1 cellular context compared by ENCODE assay signal in genomic region chr9:16154570-16155078, GRCh38.
A peak's percentile ranks its signal among the peaks of the same experiment; 100 is the strongest.
TF ChIP-seq lines count a peak whose summit lies in the region.

No MANE protein-coding gene starts in this region.

TF ChIP-seq in WTC11, 78 proteins besides CTCF, POLR2A, EP300 and RAD21 (continued from another document):
- no peak for TF ChIP-seq ZNF281 (CRISPR knock-in tag; IDR thresholded peaks at IDR 0.05)
- peak; percentile 33; the same call in 1 of the 2 replicates for TF ChIP-seq ATF2 (CRISPR knock-in tag; IDR thresholded peaks at IDR 0.05; ENCODE audit: borderline replicate concordance, low read depth)
- no peak for TF ChIP-seq ZNF121 (CRISPR knock-in tag; IDR thresholded peaks at IDR 0.05)
- peak; percentile 81; the same call in 1 of the 2 replicates for TF ChIP-seq FOXP1 (CRISPR knock-in tag; IDR thresholded peaks at IDR 0.05; ENCODE audit: borderline replicate concordance)
- TF ChIP-seq SMAD4 (CRISPR knock-in tag; IDR thresholded peaks at IDR 0.05): no peak
- peak; percentile 68; the same call in 1 of the 2 replicates for TF ChIP-seq ZBTB43 (CRISPR knock-in tag; IDR thresholded peaks at IDR 0.05)
- peak; percentile 63; the same call in 1 of the 2 replicates for TF ChIP-seq SP1 (CRISPR knock-in tag; conservative IDR thresholded peaks at IDR 0.05)
- no peak for TF ChIP-seq TEAD1 (CRISPR knock-in tag; IDR thresholded peaks at IDR 0.05)
- no peak for TF ChIP-seq EMX1 (CRISPR knock-in tag; IDR thresholded peaks at IDR 0.05)
- no peak for TF ChIP-seq IRF2 (CRISPR knock-in tag; IDR thresholded peaks at IDR 0.05; ENCODE audit: borderline replicate concordance, low read depth)
- TF ChIP-seq ZNF396 (CRISPR knock-in tag; IDR thresholded peaks at IDR 0.05; ENCODE audit: borderline replicate concordance): no peak
- TF ChIP-seq ZNF219 (CRISPR knock-in tag; IDR thresholded peaks at IDR 0.05; ENCODE audit: borderline replicate concordance): no peak
- TF ChIP-seq SOX15 (CRISPR knock-in tag; IDR thresholded peaks at IDR 0.05): no peak
